Comparison of ENCODE assay signal across 8 cellular contexts in genomic region chr22:39242809-39243442, GRCh38. TPM values are rescaled to one million over a fixed set of nuclear protein-coding genes. Genes with fewer than 3 reads are reported as not detected.
A peak's percentile ranks its signal among the peaks of the same experiment; 100 is the strongest.
DNase-seq lines count a peak whose midpoint lies in the region; ATAC-seq and TF ChIP-seq lines count a peak whose summit lies in the region.

No MANE protein-coding gene starts in this region.

- H4K20me1 ChIP-seq in HCT116 (ENCODE audit: insufficient read depth) = no peaks in the 10 kb centered on the region

- no peak for TF ChIP-seq CTCF in HCT116 (IDR thresholded peaks at IDR 0.05 in 2 of 3, conservative IDR thresholded peaks at IDR 0.05 in 1 of 3; ENCODE audit: borderline replicate concordance in 1 of 3, insufficient read depth in 1 of 3, low read depth in 2 of 3, low read length in 2 of 3)

- ATAC-seq in HCT116 = peak; percentile 58
- ATAC-seq in T-cell (replicated peaks in 1 of 4) = peak; percentile 37 to 40 (median 38)
- peak; percentile 38 to 39 for ATAC-seq in naive thymus-derived CD8-positive, alpha-beta T cell
- no peak for ATAC-seq in GM21447 (IDR thresholded peaks at IDR 0.05; ENCODE audit: unreplicated experiment)

- POLR2A ChIA-PET in HCT116 (lab: Charles Lee) = interaction anchor here (1.3 kb wide), 1 partner anchor 47 kb away, joined by 4 read pairs; no protein-coding TSS in a partner anchor
- POLR2A ChIA-PET in T-cell (lab: Charles Lee) = no interaction called here
- POLR2A ChIA-PET in naive thymus-derived CD8-positive, alpha-beta T cell (lab: Charles Lee) = interaction anchor here (0.6 to 8.2 kb wide), 13 partner anchors 11 to 277 kb away, joined by 3 to 77 read pairs (median 5); partner anchors contain the start of genes ATF4, CBX7 and RPL3

- DNase-seq in HCT116 (ENCODE audit: low read depth, low spot score) = no peak
- DNase-seq in T-cell = peak in 32 of 34 experiments; percentile 15 to 59 (median 42)
- DNase-seq in naive thymus-derived CD8-positive, alpha-beta T cell = peak; percentile 26 to 69 (median 48)
- DNase-seq in SKM-1 treated with dmso at 0.1 percent for 144 hours (lab: John Stamatoyannopoulos, UW; ENCODE audit: unreplicated experiment) = no peak
- DNase-seq in DMS114 treated with DMSO at 0.1 percent for 48 hours (lab: John Stamatoyannopoulos, UW; ENCODE audit: unreplicated experiment) = no peak
- DNase-seq in superior temporal gyrus (ENCODE audit: extremely low spot score) = no peak

- H3K27me3 Mint-ChIP-seq in T-cell = peaks cover 10 to 20% of the 10 kb centered on the region in 2 donors
- peaks cover 73% of the 10 kb centered on the region for H3K27me3 Mint-ChIP-seq in dendritic cell treated with granulocyte-macrophage colony-stimulating factor and Interleukin-4, amounts not matched to agents 40 ng/mL and 50 ng/mL, for 4 days
- peaks cover 0 to 24% (median 17%) of the 10 kb centered on the region in 5 donors for H3K27me3 Mint-ChIP-seq in naive thymus-derived CD8-positive, alpha-beta T cell

- H3K36me3 ChIP-seq in HCT116 (ENCODE audit: control insufficient read depth in 1 of 2, insufficient read depth in 2 of 2, low read length in 2 of 2) = no peaks in the 10 kb centered on the region

- H3K4me3 ChIP-seq in HCT116 (replicated peaks in 1 of 2; ENCODE audit: low read depth in 1 of 2, low read length in 2 of 2) = peak overlapping the region; percentile 80 to 96

- no peak overlapping the region for H2AFZ ChIP-seq in HCT116 (ENCODE audit: low read depth, low read length, poor library complexity, severe bottlenecking)

- TF ChIP-seq RAD21 in HCT116 (IDR thresholded peaks at IDR 0.05; ENCODE audit: low read depth) = no peak

- intact Hi-C loops in HCT116 (cut with micrococcal nuclease) = loop anchor here (5.0 kb wide), 1 partner anchor 49 kb away; no protein-coding TSS in a partner anchor
- intact Hi-C loops in dendritic cell treated with granulocyte-macrophage colony-stimulating factor and Interleukin-4, amounts not matched to agents 40 ng/mL and 50 ng/mL, for 4 days (cut with micrococcal nuclease) = loop anchor here (5.0 kb wide), 2 partner anchors 39 to 59 kb away; no protein-coding TSS in a partner anchor

- H3K4me3 Mint-ChIP-seq in T-cell = peak overlapping the region; percentile 85 to 91 (median 89)
- peak overlapping the region; percentile 91 for H3K4me3 Mint-ChIP-seq in dendritic cell treated with granulocyte-macrophage colony-stimulating factor and Interleukin-4, amounts not matched to agents 40 ng/mL and 50 ng/mL, for 4 days
- H3K4me3 Mint-ChIP-seq in naive thymus-derived CD8-positive, alpha-beta T cell = peak overlapping the region; percentile 84 to 95 (median 90)

- RAD21 ChIA-PET in HCT116 (lab: Charles Lee; ENCODE audit: low non-redundant PET in 1 of 2, low total read pairs in 2 of 2, uncharacterized antibody in 2 of 2, unreplicated experiment in 2 of 2) = interaction anchor here in 1 of 2 experiments (0.6 kb wide), 1 partner anchor 77 kb away, joined by 4 read pairs; no protein-coding TSS in a partner anchor

- CTCF ChIA-PET in HCT116 (lab: Charles Lee) (no interaction called here), T-cell (lab: Charles Lee) (interaction anchor here in 1 of 2 donors (0.9 to 1.3 kb wide), 2 partner anchors 28 to 72 kb away, joined by 3 to 4 read pairs; no protein-coding TSS in a partner anchor)

- no peaks in the 10 kb centered on the region for H3K9me2 ChIP-seq in HCT116 (ENCODE audit: insufficient read depth)

- peak overlapping the region; percentile 94 for H3K27ac ChIP-seq in HCT116 (ENCODE audit: low read depth, low read length)

- H3K9ac ChIP-seq in HCT116 (ENCODE audit: low read length) = peak overlapping the region; percentile 89

- TSS peak; percentile 19 for BruUV-seq in HCT116 (replicated peaks; lab: Mats Ljungman, UMichigan)

- H3K36me3 Mint-ChIP-seq in T-cell = no peaks in the 10 kb centered on the region
- H3K36me3 Mint-ChIP-seq in dendritic cell treated with granulocyte-macrophage colony-stimulating factor and Interleukin-4, amounts not matched to agents 40 ng/mL and 50 ng/mL, for 4 days (ENCODE audit: low read depth) = peaks cover 66% of the 10 kb centered on the region
- peaks cover 0 to 9% (median 0%) of the 10 kb centered on the region in 3 donors for H3K36me3 Mint-ChIP-seq in naive thymus-derived CD8-positive, alpha-beta T cell

- peaks cover 50 to 63% (median 54%) of the 10 kb centered on the region in 3 donors for H3K4me1 Mint-ChIP-seq in T-cell
- peaks cover 71% of the 10 kb centered on the region for H3K4me1 Mint-ChIP-seq in dendritic cell treated with granulocyte-macrophage colony-stimulating factor and Interleukin-4, amounts not matched to agents 40 ng/mL and 50 ng/mL, for 4 days (ENCODE audit: low read depth)
- peaks cover 31 to 60% (median 53%) of the 10 kb centered on the region in 4 donors for H3K4me1 Mint-ChIP-seq in naive thymus-derived CD8-positive, alpha-beta T cell

- H3K27me3 ChIP-seq in HCT116 (ENCODE audit: insufficient read depth, low read length) = no peaks in the 10 kb centered on the region

- peak overlapping the region; percentile 98 for H3K4me2 ChIP-seq in HCT116 (ENCODE audit: low read length)

- H3K27ac Mint-ChIP-seq in T-cell = peak overlapping the region; percentile 80 to 92
- peak overlapping the region; percentile 91 for H3K27ac Mint-ChIP-seq in dendritic cell treated with granulocyte-macrophage colony-stimulating factor and Interleukin-4, amounts not matched to agents 40 ng/mL and 50 ng/mL, for 4 days
- H3K27ac Mint-ChIP-seq in naive thymus-derived CD8-positive, alpha-beta T cell = peak overlapping the region; percentile 19 to 93 (median 84)

- H3K9me3 Mint-ChIP-seq in T-cell = no peaks in the 10 kb centered on the region
- no peaks in the 10 kb centered on the region for H3K9me3 Mint-ChIP-seq in dendritic cell treated with granulocyte-macrophage colony-stimulating factor and Interleukin-4, amounts not matched to agents 40 ng/mL and 50 ng/mL, for 4 days
- H3K9me3 Mint-ChIP-seq in naive thymus-derived CD8-positive, alpha-beta T cell = no peaks in the 10 kb centered on the region

- peaks cover 37 to 59% of the 10 kb centered on the region in 2 experiments for H3K4me1 ChIP-seq in HCT116 (ENCODE audit: control insufficient read depth in 1 of 2, insufficient read depth in 2 of 2, low read length in 2 of 2)

- no peaks in the 10 kb centered on the region for H3K9me3 ChIP-seq in HCT116 (ENCODE audit: control insufficient read depth in 1 of 2, insufficient read depth in 1 of 2, low read depth in 1 of 2, low read length in 2 of 2)

- peaks cover 39% of the 10 kb centered on the region; the same call in 1 of the 2 replicates for H3K79me2 ChIP-seq in HCT116 (ENCODE audit: insufficient read depth, low read length)

- TF ChIP-seq POLR2A in HCT116 (IDR thresholded peaks at IDR 0.05; ENCODE audit: borderline replicate concordance, extremely low read depth, insufficient read depth, insufficient read length) = no peak

TF ChIP-seq in HCT116, 20 proteins besides CTCF, POLR2A, EP300 and RAD21 (continues in another document):
- TF ChIP-seq, protein P1, sequence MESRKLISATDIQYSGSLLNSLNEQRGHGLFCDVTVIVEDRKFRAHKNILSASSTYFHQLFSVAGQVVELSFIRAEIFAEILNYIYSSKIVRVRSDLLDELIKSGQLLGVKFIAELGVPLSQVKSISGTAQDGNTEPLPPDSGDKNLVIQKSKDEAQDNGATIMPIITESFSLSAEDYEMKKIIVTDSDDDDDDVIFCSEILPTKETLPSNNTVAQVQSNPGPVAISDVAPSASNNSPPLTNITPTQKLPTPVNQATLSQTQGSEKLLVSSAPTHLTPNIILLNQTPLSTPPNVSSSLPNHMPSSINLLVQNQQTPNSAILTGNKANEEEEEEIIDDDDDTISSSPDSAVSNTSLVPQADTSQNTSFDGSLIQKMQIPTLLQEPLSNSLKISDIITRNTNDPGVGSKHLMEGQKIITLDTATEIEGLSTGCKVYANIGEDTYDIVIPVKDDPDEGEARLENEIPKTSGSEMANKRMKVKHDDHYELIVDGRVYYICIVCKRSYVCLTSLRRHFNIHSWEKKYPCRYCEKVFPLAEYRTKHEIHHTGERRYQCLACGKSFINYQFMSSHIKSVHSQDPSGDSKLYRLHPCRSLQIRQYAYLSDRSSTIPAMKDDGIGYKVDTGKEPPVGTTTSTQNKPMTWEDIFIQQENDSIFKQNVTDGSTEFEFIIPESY (IDR thresholded peaks at IDR 0.05; ENCODE audit: extremely low read depth, insufficient replicate concordance, low read length) = no peak
- no peak for TF ChIP-seq SP1 (IDR thresholded peaks at IDR 0.05; ENCODE audit: low read depth)
- peak; percentile 75 for TF ChIP-seq POLR2AphosphoS5 (IDR thresholded peaks at IDR 0.05; ENCODE audit: low read depth, low read length)
- TF ChIP-seq CEBPB (IDR thresholded peaks at IDR 0.05; ENCODE audit: low read depth) = no peak
- TF ChIP-seq FOSL1 (IDR thresholded peaks at IDR 0.05; ENCODE audit: low read depth) = no peak
- TF ChIP-seq JUND (IDR thresholded peaks at IDR 0.05) = no peak
- TF ChIP-seq TCF7L2 (IDR thresholded peaks at IDR 0.05; ENCODE audit: borderline replicate concordance, extremely low read depth, insufficient read depth, insufficient read length) = peak; percentile 83
- TF ChIP-seq MAX (IDR thresholded peaks at IDR 0.05) = no peak
- no peak for TF ChIP-seq SIN3A (IDR thresholded peaks at IDR 0.05; ENCODE audit: low read depth)
- TF ChIP-seq EZH2 (IDR thresholded peaks at IDR 0.05) = no peak
- no peak for TF ChIP-seq ATF3 (IDR thresholded peaks at IDR 0.05)

RNA-seq across cellular contexts. Expression of gene PDGFB, which starts 1.9 kb away (rescaled TPM):
- 13.1 TPM for total RNA-seq in HCT116 (2021; ENCODE audit: unreplicated experiment)
- 15.7 and 16.0 TPM in 2 replicates for polyA plus RNA-seq in HCT116 (2012)
- total RNA-seq in T-cell = 10 to 100 TPM in 2 of 5 donors, 1 to 10 TPM in 3; 2.9 to 18.3 (median 4.6) TPM
- total RNA-seq in naive thymus-derived CD8-positive, alpha-beta T cell = 10 to 100 TPM in 1 of 2 experiments, 1 to 10 TPM in 1; 7.4 to 10.1 TPM
- 1 to 10 TPM; 1.0 to 3.9 (median 1.3) TPM for polyA plus RNA-seq in naive thymus-derived CD8-positive, alpha-beta T cell

Comparison
In these comparisons a context has a peak if more than half of its experiments do, and no peak if none do; other contexts are left out.
1. DNase-seq: peak in T-cell (32 of 34) and naive thymus-derived CD8-positive, alpha-beta T cell (10 of 10); none in HCT116 (single experiment), SKM-1 treated with dmso at 0.1 percent for 144 hours (single experiment), DMS114 treated with DMSO at 0.1 percent for 48 hours (single experiment) and superior temporal gyrus (single experiment).
2. POLR2A ChIA-PET loops: an anchor here in HCT116 (1.3 kb wide) and naive thymus-derived CD8-positive, alpha-beta T cell (0.6 to 8.2 kb wide); none called in T-cell.
3. Peak in every context shown above with its lines, with median percentiles within 50 percentile points of each other: H3K27ac Mint-ChIP-seq and H3K4me3 Mint-ChIP-seq.